8 cellular contexts compared by ENCODE assay signal in the genomic region with DNA sequence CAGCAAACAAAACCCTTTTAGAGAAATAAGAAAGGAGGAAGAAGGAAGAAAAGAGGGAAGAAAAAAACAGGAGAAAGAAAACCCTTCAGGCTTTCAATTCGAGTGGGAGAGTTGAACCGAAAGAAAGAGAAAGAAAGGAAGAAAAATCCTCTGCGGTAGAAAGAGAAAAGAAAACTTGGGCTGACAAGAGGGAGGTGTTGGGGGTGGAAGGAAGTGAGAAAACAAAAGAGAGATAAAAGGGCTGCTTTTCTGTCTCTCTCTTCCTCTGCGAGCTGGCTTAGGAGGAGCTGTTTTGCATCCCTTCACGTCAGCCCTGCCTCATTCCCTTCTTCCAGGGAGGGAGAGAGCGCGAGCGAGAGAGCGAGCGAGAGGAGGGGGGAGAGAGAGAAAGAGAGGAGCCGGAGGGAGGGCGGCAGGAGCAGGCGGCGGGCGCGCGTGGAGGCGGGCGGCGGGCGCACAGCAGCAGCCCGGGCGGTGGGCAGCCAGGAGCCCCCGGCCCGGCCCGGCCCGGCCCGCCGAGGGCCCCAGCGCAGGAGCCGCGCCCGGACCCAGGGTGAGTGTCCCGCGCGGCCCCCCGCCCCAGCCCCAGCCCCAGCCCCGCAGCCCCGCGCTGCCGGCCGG. TPM values are rescaled to one million over a fixed set of nuclear protein-coding genes. Genes with fewer than 3 reads are reported as not detected.
DNase-seq lines count a peak whose midpoint lies in the region; ATAC-seq and TF ChIP-seq lines count a peak whose summit lies in the region.

ZNF710 (plus strand) TSS at position 263 of the 621 bp plus-strand sequence. CDS start 65,814 bp downstream, outside the sequence.

- intact Hi-C loops in activated CD4-positive, alpha-beta memory T cell treated with anti-CD3 and anti-CD28 coated beads for 36 hours (cut with micrococcal nuclease), result no loop called here

- H3K27ac Mint-ChIP-seq in activated CD4-positive, alpha-beta memory T cell treated with anti-CD3 and anti-CD28 coated beads for 36 hours, result peak within 1 kb of the TSS; percentile 95
- peak within 1 kb of the TSS; percentile 97 to 99 for H3K27ac Mint-ChIP-seq in stimulated activated naive CD8-positive, alpha-beta T cell treated with anti-CD3 and anti-CD28 coated beads, Interleukin-15, amount 100 ng/mL, for 72 hours

- no peak for TF ChIP-seq CTCF in NB4 (IDR thresholded peaks at IDR 0.05; ENCODE audit: low read depth, low read length)
- no peak for TF ChIP-seq CTCF in epithelial cell of esophagus (IDR thresholded peaks at IDR 0.05; ENCODE audit: insufficient read depth, low read depth, low read length, missing control alignments)

- H2BK5ac ChIP-seq in mesendoderm (ENCODE audit: low read length), result peak within 1 kb of the TSS; percentile 82

- peaks cover 45% of the 10 kb centered on the region for H3K4me1 Mint-ChIP-seq in activated CD4-positive, alpha-beta memory T cell treated with anti-CD3 and anti-CD28 coated beads for 36 hours (ENCODE audit: low read depth)
- H3K4me1 Mint-ChIP-seq in stimulated activated naive CD8-positive, alpha-beta T cell treated with anti-CD3 and anti-CD28 coated beads, Interleukin-15, amount 100 ng/mL, for 72 hours, result peaks cover 57% of the 10 kb centered on the region

- DNase-seq in COLO829 (ENCODE audit: low spot score) (peak; percentile 58), NB4 (ENCODE audit: low read depth) (peak; percentile 73), epithelial cell of esophagus (ENCODE audit: low read depth) (peak; percentile 48), mesendoderm (peak; percentile 86), HPDE6-E6E7 (ENCODE audit: extremely low spot score) (no peak)
- DNase-seq in activated CD4-positive, alpha-beta memory T cell treated with anti-CD3 and anti-CD28 coated beads for 36 hours, result peak; percentile 51
- DNase-seq in stimulated activated naive CD8-positive, alpha-beta T cell treated with anti-CD3 and anti-CD28 coated beads, Interleukin-15, amount 100 ng/mL, for 72 hours, result peak; percentile 25 to 27

- peaks cover 37% of the 10 kb centered on the region for H3K79me2 ChIP-seq in mesendoderm (ENCODE audit: control insufficient read depth, insufficient read depth, low read length)

- peak within 1 kb of the TSS; percentile 76 for H3K23ac ChIP-seq in mesendoderm (ENCODE audit: low read length)

- H3K27me3 ChIP-seq in mesendoderm (ENCODE audit: insufficient read depth, low read length, poor library complexity), result no peaks in the 10 kb centered on the region

- H3K79me1 ChIP-seq in mesendoderm (ENCODE audit: low read length), result peaks cover 18% of the 10 kb centered on the region

- H3K18ac ChIP-seq in mesendoderm (ENCODE audit: low read length), result peak within 1 kb of the TSS; percentile 99

- H3K4me3 ChIP-seq in NB4 (ENCODE audit: low read depth, low read length), result peak within 1 kb of the TSS; percentile 80
- H3K4me3 ChIP-seq in epithelial cell of esophagus (ENCODE audit: low read length), result peak within 1 kb of the TSS; percentile 78
- peak within 1 kb of the TSS; percentile 61 for H3K4me3 ChIP-seq in mesendoderm (ENCODE audit: low read length)

- H3K27me3 Mint-ChIP-seq in activated CD4-positive, alpha-beta memory T cell treated with anti-CD3 and anti-CD28 coated beads for 36 hours, result no peaks in the 10 kb centered on the region
- H3K27me3 Mint-ChIP-seq in stimulated activated naive CD8-positive, alpha-beta T cell treated with anti-CD3 and anti-CD28 coated beads, Interleukin-15, amount 100 ng/mL, for 72 hours, result no peaks in the 10 kb centered on the region

- whole genome bisulfite sequencing in mesendoderm (ENCODE audit: extremely low coverage, insufficient coverage, low lambda C conversion rate), result no CpG with 5 or more reads among the region's 42 CpGs

- TF ChIP-seq POLR2A in NB4 (IDR thresholded peaks at IDR 0.05; ENCODE audit: extremely low read depth, insufficient read length), result peak; percentile 7

- peak within 1 kb of the TSS; percentile 95 for H4K8ac ChIP-seq in mesendoderm (ENCODE audit: low read depth, low read length)

- H3K9ac ChIP-seq in mesendoderm (ENCODE audit: low read length), result peak within 1 kb of the TSS; percentile 84

- peak within 1 kb of the TSS; percentile 85 for H3K56ac ChIP-seq in mesendoderm (ENCODE audit: low read length)

- no peak within 1 kb of the TSS for H2AK5ac ChIP-seq in mesendoderm (ENCODE audit: low read length)

- peaks cover 8% of the 10 kb centered on the region for H3K36me3 Mint-ChIP-seq in activated CD4-positive, alpha-beta memory T cell treated with anti-CD3 and anti-CD28 coated beads for 36 hours

- H3K4ac ChIP-seq in mesendoderm (ENCODE audit: low read depth, low read length), result peak within 1 kb of the TSS; percentile 100

- H3K9me3 Mint-ChIP-seq in activated CD4-positive, alpha-beta memory T cell treated with anti-CD3 and anti-CD28 coated beads for 36 hours, result no peaks in the 10 kb centered on the region
- H3K9me3 Mint-ChIP-seq in stimulated activated naive CD8-positive, alpha-beta T cell treated with anti-CD3 and anti-CD28 coated beads, Interleukin-15, amount 100 ng/mL, for 72 hours, result no peaks in the 10 kb centered on the region

- H3K4me1 ChIP-seq in mesendoderm (ENCODE audit: control insufficient read depth, low read depth, low read length), result peaks cover 28% of the 10 kb centered on the region

- H2BK15ac ChIP-seq in mesendoderm (replicated peaks; ENCODE audit: low read depth), result no peak within 1 kb of the TSS

- ATAC-seq in GM19351 (IDR thresholded peaks at IDR 0.05; ENCODE audit: unreplicated experiment), result peak; percentile 12
- peak; percentile 29 for ATAC-seq in stimulated activated naive CD8-positive, alpha-beta T cell treated with anti-CD3 and anti-CD28 coated beads, Interleukin-15, amount 100 ng/mL, for 72 hours

- H4K5ac ChIP-seq in mesendoderm (ENCODE audit: low read length), result no peak within 1 kb of the TSS

- CTCF ChIA-PET in activated CD4-positive, alpha-beta memory T cell treated with anti-CD3 and anti-CD28 coated beads for 36 hours (lab: Charles Lee), result interaction anchor here (1.3 kb wide), 1 partner anchor 126 kb away, joined by 3 read pairs; no protein-coding TSS in a partner anchor

- no peaks in the 10 kb centered on the region for H3K36me3 ChIP-seq in mesendoderm (ENCODE audit: control insufficient read depth, insufficient read depth, low read length)

- POLR2A ChIA-PET in activated CD4-positive, alpha-beta memory T cell treated with anti-CD3 and anti-CD28 coated beads for 36 hours (lab: Charles Lee), result interaction anchor here (0.8 to 2.7 kb wide), 4 partner anchors 17 to 102 kb away, joined by 3 to 11 read pairs (median 4); partner anchors contain the start of gene IDH2

- H3K27ac ChIP-seq in mesendoderm (ENCODE audit: low read depth, low read length), result peak within 1 kb of the TSS; percentile 91

- H2BK120ac ChIP-seq in mesendoderm (ENCODE audit: low read depth, low read length), result peak within 1 kb of the TSS; percentile 98

- peak within 1 kb of the TSS; percentile 91 for H3K4me3 Mint-ChIP-seq in activated CD4-positive, alpha-beta memory T cell treated with anti-CD3 and anti-CD28 coated beads for 36 hours
- H3K4me3 Mint-ChIP-seq in stimulated activated naive CD8-positive, alpha-beta T cell treated with anti-CD3 and anti-CD28 coated beads, Interleukin-15, amount 100 ng/mL, for 72 hours, result peak within 1 kb of the TSS; percentile 94 to 99

- H3K4me2 ChIP-seq in mesendoderm (ENCODE audit: low read length), result peak within 1 kb of the TSS; percentile 92

RNA-seq across cellular contexts. Expression of gene ZNF710, which starts in this region (rescaled TPM):
- total RNA-seq in activated CD4-positive, alpha-beta memory T cell treated with anti-CD3 and anti-CD28 coated beads for 36 hours, result 10 to 100 TPM; 27.0 to 28.5 TPM
- 51.0 TPM for polyA plus RNA-seq in mesendoderm (2013, experiment 1 of 2)
- polyA plus RNA-seq in mesendoderm (2013, experiment 2 of 2), result 54.6 TPM
